Comparison of ENCODE assay signal across 8 cellular contexts in the genomic region with DNA sequence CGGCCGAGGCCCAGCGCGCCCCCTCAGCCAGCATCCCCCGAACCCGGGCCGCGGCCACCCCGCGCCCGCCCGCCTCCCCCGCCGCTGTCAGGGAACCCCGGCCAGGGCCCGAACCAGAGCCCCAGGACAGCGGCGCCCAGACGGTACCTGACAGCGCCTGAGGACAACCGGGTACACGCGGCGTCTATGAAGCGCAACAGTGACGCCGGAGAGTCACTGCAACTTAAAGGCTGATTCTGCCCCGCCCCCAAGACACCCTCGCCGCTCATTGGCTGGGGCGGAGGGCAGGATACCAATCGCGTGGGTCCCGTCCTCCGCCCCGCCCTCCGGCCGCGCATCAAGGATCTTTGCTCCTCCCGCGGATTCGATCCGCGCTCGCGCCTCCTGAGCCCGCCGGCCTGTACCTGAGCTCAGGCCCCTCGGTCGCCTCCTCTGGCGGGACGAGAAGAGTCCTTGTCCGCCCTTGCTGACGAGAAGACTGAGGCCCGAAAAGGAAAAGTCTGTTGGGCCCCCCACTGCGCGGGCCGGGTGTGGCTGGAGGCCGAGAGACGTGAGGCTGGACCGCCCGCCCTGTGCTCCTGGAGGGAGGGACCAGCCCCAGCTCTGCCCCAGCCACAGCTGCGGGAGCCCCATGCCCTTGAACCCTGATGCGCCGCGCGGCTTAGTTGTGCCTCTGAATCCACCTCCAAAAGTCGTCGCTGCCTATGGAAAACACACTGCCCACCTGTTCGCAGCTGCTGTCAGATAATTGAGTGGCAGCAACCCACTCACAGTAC. TPM values are rescaled to one million over a fixed set of nuclear protein-coding genes. Genes with fewer than 3 reads are reported as not detected.
DNase-seq lines count a peak whose midpoint lies in the region; ATAC-seq, FAIRE-seq and TF ChIP-seq lines count a peak whose summit lies in the region.

A gene (minus strand): TSS at position 198 of the 776 bp plus-strand sequence. CDS start 6,752 bp downstream, outside the sequence.

- no peaks in the 10 kb centered on the region for H3K36me3 Mint-ChIP-seq in natural killer cell

- peak; percentile 99 for DNase-seq in ELF-1 (ENCODE audit: low read depth, low spot score)
- peak; percentile 82 for DNase-seq in H54 (ENCODE audit: insufficient read length, low spot score)
- DNase-seq in M059J (ENCODE audit: low read depth) = peak; percentile 94
- DNase-seq in SHP77 treated with DMSO at 0.1 percent for 48 hours (lab: John Stamatoyannopoulos, UW) = peak; percentile 89
- peak; percentile 94 for DNase-seq in activated effector memory CD4-positive, alpha-beta T cell treated with Interleukin-2 at 50 U/mL for 16 hours
- peak; percentile 91 for DNase-seq in fibroblast of peridontal ligament (ENCODE audit: extremely low read depth)
- DNase-seq in natural killer cell = peak; percentile 96
- DNase-seq in stimulated activated naive CD4-positive, alpha-beta T cell (lab: John Stamatoyannopoulos, UW) = peak; percentile 91 to 96 (median 92)

- peak; percentile 97 to 99 (median 98) for ATAC-seq in natural killer cell

- peak; percentile 67 for FAIRE-seq in H54 (lab: Jason Lieb, UNC)

- peak within 1 kb of the TSS; percentile 79 for H3K4me3 Mint-ChIP-seq in natural killer cell

- peaks cover 8 to 10% of the 10 kb centered on the region in 2 donors for H3K27me3 Mint-ChIP-seq in natural killer cell (ENCODE audit: low read depth in 2 of 2)

- peak; percentile 96 for TF ChIP-seq POLR2A in H54 (IDR thresholded peaks at IDR 0.05; ENCODE audit: low read depth, low read length)

- H3K4me1 Mint-ChIP-seq in natural killer cell = peaks cover 0 to 5% of the 10 kb centered on the region in 2 donors

- H3K27ac Mint-ChIP-seq in natural killer cell = peak within 1 kb of the TSS; percentile 21 to 80

- intact Hi-C loops in natural killer cell (cut with micrococcal nuclease) = loop anchor here (5.0 kb wide), 1 partner anchor 43 kb away; a partner anchor contains a TSS

- H3K9me3 Mint-ChIP-seq in natural killer cell = no peaks in the 10 kb centered on the region

- peak; percentile 14 for TF ChIP-seq CTCF in natural killer cell (IDR thresholded peaks at IDR 0.05)

RNA-seq across cellular contexts. Expression of the gene that starts here (rescaled TPM):
- 94.3 and 138 TPM in 2 replicates for total RNA-seq in M059J (2014; rRNA removed; shearing (Covaris generic))
- total RNA-seq in natural killer cell = 10 to 100 TPM; 35.8 to 60.9 (median 48.4) TPM

Comparison
In these comparisons a context has a peak if more than half of its experiments do, and no peak if none do; other contexts are left out.
1. Peak in every context shown above with its lines: DNase-seq and ATAC-seq.